ENCODE assay signal across 8 cellular contexts in the genomic region with DNA sequence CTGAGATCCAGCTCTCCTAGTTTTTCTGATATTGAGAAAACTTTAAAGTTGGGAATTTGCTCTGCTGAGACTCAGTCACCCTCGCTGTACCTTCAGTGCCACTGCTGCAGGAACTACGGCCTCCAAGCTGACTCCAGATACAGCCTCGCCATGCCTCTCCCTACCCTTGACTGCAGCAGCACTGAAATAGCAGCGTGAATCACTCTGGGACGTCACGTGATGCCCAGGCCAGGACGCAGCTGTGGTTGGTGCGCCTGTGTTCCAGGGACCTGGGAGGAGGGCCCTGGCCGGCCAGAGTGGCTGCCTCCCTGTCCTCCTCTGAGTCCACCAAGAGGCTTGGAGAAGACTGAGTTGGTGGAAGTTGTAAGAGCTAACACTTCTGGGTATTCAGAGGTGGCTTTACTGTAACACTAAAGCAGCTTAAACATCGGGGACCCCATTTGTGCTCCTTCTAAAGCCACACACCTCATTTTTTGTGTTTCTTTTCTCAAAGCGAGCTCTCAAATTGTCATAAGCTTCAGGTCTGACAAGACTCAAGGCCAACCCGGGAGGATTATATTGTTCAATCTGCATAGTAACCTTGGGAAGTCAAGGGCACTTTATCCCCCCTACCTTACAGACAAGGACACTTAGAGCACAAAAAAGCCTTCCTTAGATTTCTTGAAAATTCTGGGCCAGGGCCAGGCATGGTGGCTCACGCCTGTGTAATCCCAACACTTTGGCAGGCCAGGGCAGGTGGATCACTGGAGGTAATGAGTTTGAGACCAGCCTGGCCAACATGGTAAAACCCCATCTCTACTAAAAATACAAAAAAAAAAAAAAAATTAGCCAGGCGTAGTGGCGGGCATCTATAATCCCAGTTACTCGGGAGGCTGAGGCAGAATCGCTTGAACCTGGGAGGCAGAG. TPM values are rescaled to one million over a fixed set of nuclear protein-coding genes. Genes with fewer than 3 reads are reported as not detected.
DNase-seq lines count a peak whose midpoint lies in the region; ATAC-seq and TF ChIP-seq lines count a peak whose summit lies in the region.

No MANE protein-coding gene starts in this region.

- peaks cover 4% of the 10 kb centered on the region for H3F3A ChIP-seq in smooth muscle cell (ENCODE audit: low read depth)

- no peaks in the 10 kb centered on the region for H3K4me1 ChIP-seq in breast epithelium
- H3K4me1 ChIP-seq in smooth muscle cell (ENCODE audit: low read depth) = peaks cover 7% of the 10 kb centered on the region

- H4K20me1 ChIP-seq in smooth muscle cell (ENCODE audit: low read depth) = no peaks in the 10 kb centered on the region

- peak overlapping the region in 1 of 3 donors; percentile 23 for H3K4me3 ChIP-seq in breast epithelium
- no peak overlapping the region for H3K4me3 ChIP-seq in smooth muscle cell

- no peak overlapping the region for H3K9ac ChIP-seq in smooth muscle cell (ENCODE audit: low read depth)

- H3K79me2 ChIP-seq in smooth muscle cell (ENCODE audit: low read depth) = peaks cover 15% of the 10 kb centered on the region

- DNase-seq in ELF-1 (ENCODE audit: low read depth, low spot score) (peak; percentile 91), LHCN-M2 (ENCODE audit: low read depth) (peak; percentile 94), SKM-1 (lab: John Stamatoyannopoulos, UW; ENCODE audit: unreplicated experiment) (peak; percentile 73), breast epithelium (ENCODE audit: low spot score in 2 of 2) (peak; percentile 75 to 87), islet precursor cell (peak; percentile 98), smooth muscle cell (lab: John Stamatoyannopoulos, UW; ENCODE audit: unreplicated experiment) (peak; percentile 75)

- intact Hi-C loops in breast epithelium (cut with DNase I; ENCODE audit: low total_unique reads) = no loop called here

- H3K27ac ChIP-seq in breast epithelium (peak overlapping the region; percentile 54 to 62), smooth muscle cell (ENCODE audit: low read depth) (peak overlapping the region; percentile 77)

- peak; percentile 17 for TF ChIP-seq POLR2A in breast epithelium (IDR thresholded peaks at IDR 0.05)

- ATAC-seq in HG03196 (IDR thresholded peaks at IDR 0.05; ENCODE audit: unreplicated experiment) (no peak), HG02642 (IDR thresholded peaks at IDR 0.05; ENCODE audit: poor library complexity, unreplicated experiment) (no peak)

- TF ChIP-seq CTCF in breast epithelium (IDR thresholded peaks at IDR 0.05) (no peak), smooth muscle cell (IDR thresholded peaks at IDR 0.05; ENCODE audit: borderline replicate concordance, insufficient read depth, poor library complexity, severe bottlenecking) (no peak)

- no peak overlapping the region for H2AFZ ChIP-seq in smooth muscle cell (ENCODE audit: low read depth)

- 43% methylated on average over 17 of the region's 17 CpGs for WGBS in smooth muscle cell (ENCODE audit: low lambda C conversion rate)

- no peaks in the 10 kb centered on the region for H3K9me3 ChIP-seq in breast epithelium
- no peaks in the 10 kb centered on the region for H3K9me3 ChIP-seq in smooth muscle cell (replicated peaks; ENCODE audit: low read depth)

- peak overlapping the region; percentile 50 for H3K4me2 ChIP-seq in smooth muscle cell

- H3K27me3 ChIP-seq in breast epithelium = no peaks in the 10 kb centered on the region
- no peaks in the 10 kb centered on the region for H3K27me3 ChIP-seq in smooth muscle cell (ENCODE audit: low read depth)

- H3K36me3 ChIP-seq in breast epithelium = no peaks in the 10 kb centered on the region
- no peaks in the 10 kb centered on the region for H3K36me3 ChIP-seq in smooth muscle cell (ENCODE audit: low read depth)

RNA-seq across cellular contexts. Expression of a gene that starts 4.2 kb away (rescaled TPM):
- 237 and 248 TPM in 2 replicates for total RNA-seq in LHCN-M2 (2014; rRNA removed)
- polyA plus RNA-seq in LHCN-M2 (2012) = 174 TPM
- 100 to 1,000 TPM in 2 of 3 donors, 10 to 100 TPM in 1; 88.5 to 114 (median 106) TPM for total RNA-seq in breast epithelium
- 103 and 114 TPM in 2 replicates for total RNA-seq in smooth muscle cell
- 117 and 129 TPM in 2 replicates for polyA plus RNA-seq in smooth muscle cell

RNA-seq across cellular contexts. Expression of a gene that starts 15.8 kb away (rescaled TPM):
- total RNA-seq in LHCN-M2 (2014; rRNA removed) (38.0 and 40.8 TPM in 2 replicates), breast epithelium (100 to 1,000 TPM in 1 of 3 donors, 10 to 100 TPM in 2; 19.7 to 113 (median 40.3) TPM), smooth muscle cell (9.2 and 57.9 TPM in 2 replicates)
- polyA plus RNA-seq in LHCN-M2 (2012) = 19.9 TPM
- 32.6 and 35.2 TPM in 2 replicates for polyA plus RNA-seq in smooth muscle cell

RNA-seq across cellular contexts. Expression of a gene that starts 24.8 kb away (rescaled TPM):
- total RNA-seq in LHCN-M2 (2014; rRNA removed) = 18.4 and 22.8 TPM in 2 replicates
- polyA plus RNA-seq in LHCN-M2 (2012) = 15.5 TPM
- total RNA-seq in breast epithelium = 10 to 100 TPM; 14.0 to 42.2 (median 17.4) TPM
- 0.18 and 1.2 TPM in 2 replicates for total RNA-seq in smooth muscle cell
- polyA plus RNA-seq in smooth muscle cell = 2.4 and 3.7 TPM in 2 replicates

RNA-seq across cellular contexts. Expression of a gene that starts 44.2 kb away (rescaled TPM):
- total RNA-seq in LHCN-M2 (2014; rRNA removed) (65.0 and 72.5 TPM in 2 replicates), breast epithelium (10 to 100 TPM; 42.9 to 54.1 (median 51.1) TPM), smooth muscle cell (52.6 and 66.1 TPM in 2 replicates)
- 59.0 TPM for polyA plus RNA-seq in LHCN-M2 (2012)
- 65.6 and 78.5 TPM in 2 replicates for polyA plus RNA-seq in smooth muscle cell

RNA-seq across cellular contexts. Expression of a gene that starts 44.3 kb away (rescaled TPM):
- 89.8 and 101 TPM in 2 replicates for total RNA-seq in LHCN-M2 (2014; rRNA removed)
- polyA plus RNA-seq in LHCN-M2 (2012) = 67.7 TPM
- 10 to 100 TPM; 34.2 to 58.0 (median 36.7) TPM for total RNA-seq in breast epithelium
- total RNA-seq in smooth muscle cell = 50.6 and 51.5 TPM in 2 replicates
- 76.8 and 82.1 TPM in 2 replicates for polyA plus RNA-seq in smooth muscle cell
